In the genomic region with DNA sequence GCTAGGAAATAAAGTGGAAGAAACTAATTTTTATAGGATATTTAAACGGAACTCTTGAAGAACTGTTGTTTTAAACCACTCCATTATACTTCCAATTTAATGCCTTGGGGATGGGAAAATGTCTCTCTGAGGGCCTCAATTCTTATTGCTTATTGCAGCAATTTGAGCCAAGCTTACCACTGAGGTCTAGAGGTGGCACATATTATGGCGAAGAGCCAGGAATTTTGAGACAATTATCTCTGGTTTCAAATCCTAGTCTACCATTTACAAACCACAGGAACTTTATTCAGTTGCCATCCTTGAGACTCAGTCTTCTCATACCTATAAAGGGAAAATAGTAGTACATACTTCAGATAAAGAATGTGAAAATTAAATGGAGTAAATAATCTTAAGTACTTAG, we compare ENCODE assay signal across 14 cellular contexts.
"Had no signal": no experiment of that assay in that cellular context is flagged by ENCODE, and none has a peak within 500 bp of the region (broad histone marks: within the 10 kb centered on the region; RNA-seq: fewer than 3 reads in every experiment).

No MANE protein-coding gene starts in this region.

- H3K27ac ChIP-seq: RWPE1 had no signal

- DNase-seq: IMR-90, Karpas-422, KG1, MM.1S, NCI-H1048, NCI-H1436, NCI-H187, NCI-H2029, NCI-H2081 treated with DMSO at 0.1 percent for 48 hours, NCI-H2227 treated with DMSO at 0.1 percent for 48 hours, NCI-H526 treated with DMSO at 0.1 percent for 48 hours, NCI-H774, SHP77 had no signal
